ENCODE assay signal across 23 cellular contexts in genomic region chrX:154030266-154030665, GRCh38. TPM values are rescaled to one million over a fixed set of nuclear protein-coding genes. Genes with fewer than 3 reads are reported as not detected.
A peak's percentile ranks its signal among the peaks of the same experiment; 100 is the strongest.
DNase-seq lines count a peak whose midpoint lies in the region; FAIRE-seq and TF ChIP-seq lines count a peak whose summit lies in the region.
"Had no signal": no experiment of that assay in that cellular context is flagged by ENCODE, and none has a peak within 500 bp of the region (broad histone marks: within the 10 kb centered on the region; RNA-seq: fewer than 3 reads in every experiment).

No MANE protein-coding gene starts in this region.

- peaks cover 58% of the 10 kb centered on the region for H3K27me3 Mint-ChIP-seq in activated T-cell treated with anti-CD3 and anti-CD28 coated beads, Interleukin-2, amount 50 U/mL, for 24 hours

- peak overlapping the region; percentile 44 for H3K27ac Mint-ChIP-seq in activated T-cell treated with anti-CD3 and anti-CD28 coated beads, Interleukin-2, amount 50 U/mL, for 24 hours
- H3K27ac Mint-ChIP-seq: CD8-positive, alpha-beta T cell; HFFc6 had no signal

- H3K4me3 ChIP-seq in dorsolateral prefrontal cortex: no peak overlapping the region
- H3K4me3 ChIP-seq: Peyer's patch, SJCRH30 had no signal

- no peak for DNase-seq in activated T-cell treated with anti-CD3 and anti-CD28 coated beads, Interleukin-2, amount 50 U/mL, for 24 hours
- DNase-seq in activated T-cell treated with anti-CD3 and anti-CD28 coated beads for 4 hours (no peak), dorsolateral prefrontal cortex (peak in 1 of 10 donors; percentile 47), medulla oblongata (ENCODE audit: extremely low spot score) (peak; percentile 58), HCEC 1CT (no peak), GF-D8 (lab: John Stamatoyannopoulos, UW) (no peak), RCC 7860 (ENCODE audit: low spot score) (no peak), mucosa of gallbladder (ENCODE audit: low spot score) (no peak)
- DNase-seq: 8988T; CD8-positive, alpha-beta T cell; GDM1; H7; HFFc6; NCI-H1105 treated with DMSO at 0.1 percent for 48 hours; NCI-H2029 treated with DMSO at 0.1 percent for 48 hours; NCI-H345; NCI-H524; NCI-H774; NK-92 treated with Interleukin-12 subunit alpha and Interleukin-12 subunit beta, amount 100 ng/mL, for 24 hours; Peyer's patch; SJCRH30 had no signal

- intact Hi-C loops in dorsolateral prefrontal cortex (cut with DNase I): no loop called here

- H3K27ac ChIP-seq in dorsolateral prefrontal cortex: peak overlapping the region in 47 of 59 donors; percentile 8 to 80 (median 55)
- H3K27ac ChIP-seq: SJCRH30 had no signal

- peaks cover 0 to 85% (median 20%) of the 10 kb centered on the region in 45 donors for H3K27me3 ChIP-seq in dorsolateral prefrontal cortex
- H3K27me3 ChIP-seq: Peyer's patch, SJCRH30 had no signal

- no peak for FAIRE-seq in RCC 7860 (lab: Jason Lieb, UNC)
- FAIRE-seq: D721Med had no signal

- no peaks in the 10 kb centered on the region for H3K9me3 Mint-ChIP-seq in activated T-cell treated with anti-CD3 and anti-CD28 coated beads, Interleukin-2, amount 50 U/mL, for 24 hours
- H3K9me3 Mint-ChIP-seq: CD8-positive, alpha-beta T cell; HFFc6; IgD-negative memory B cell had no signal

- TF ChIP-seq CTCF in dorsolateral prefrontal cortex (IDR thresholded peaks at IDR 0.05 in 54 of 56, conservative IDR thresholded peaks at IDR 0.05 in 2 of 56; ENCODE audit: low read depth in 1 of 56, partially characterized antibody in 56 of 56): no peak

- no peak overlapping the region for H3K4me3 Mint-ChIP-seq in activated T-cell treated with anti-CD3 and anti-CD28 coated beads, Interleukin-2, amount 50 U/mL, for 24 hours
- H3K4me3 Mint-ChIP-seq: CD8-positive, alpha-beta T cell; HFFc6; IgD-negative memory B cell had no signal

- H3K36me3 Mint-ChIP-seq in activated T-cell treated with anti-CD3 and anti-CD28 coated beads, Interleukin-2, amount 50 U/mL, for 24 hours (ENCODE audit: low read depth): peaks cover 63% of the 10 kb centered on the region

- peaks cover 2% of the 10 kb centered on the region for H3K4me1 Mint-ChIP-seq in activated T-cell treated with anti-CD3 and anti-CD28 coated beads, Interleukin-2, amount 50 U/mL, for 24 hours (ENCODE audit: low read depth)

RNA-seq across cellular contexts. Expression of gene IRAK1, which starts 10.6 kb away (rescaled TPM):
- 100 to 1,000 TPM in 2 of 120 experiments, 10 to 100 TPM in 118; 27.2 to 130 (median 49.0) TPM for total RNA-seq in dorsolateral prefrontal cortex
- 108 TPM for total RNA-seq in mucosa of gallbladder

RNA-seq across cellular contexts. Expression of gene TMEM187, which starts 57.7 kb away (rescaled TPM):
- total RNA-seq in dorsolateral prefrontal cortex (10 to 100 TPM in 29 of 120 experiments, 1 to 10 TPM in 91; 2.7 to 17.2 (median 8.0) TPM), mucosa of gallbladder (14.4 TPM)

RNA-seq across cellular contexts. Expression of gene HCFC1, which starts 58.6 kb away (rescaled TPM):
- total RNA-seq in dorsolateral prefrontal cortex: 10 to 100 TPM; 41.2 to 97.5 (median 57.4) TPM
- 69.5 TPM for total RNA-seq in mucosa of gallbladder
